Comparison of ENCODE assay signal across 20 cellular contexts in the genomic region with DNA sequence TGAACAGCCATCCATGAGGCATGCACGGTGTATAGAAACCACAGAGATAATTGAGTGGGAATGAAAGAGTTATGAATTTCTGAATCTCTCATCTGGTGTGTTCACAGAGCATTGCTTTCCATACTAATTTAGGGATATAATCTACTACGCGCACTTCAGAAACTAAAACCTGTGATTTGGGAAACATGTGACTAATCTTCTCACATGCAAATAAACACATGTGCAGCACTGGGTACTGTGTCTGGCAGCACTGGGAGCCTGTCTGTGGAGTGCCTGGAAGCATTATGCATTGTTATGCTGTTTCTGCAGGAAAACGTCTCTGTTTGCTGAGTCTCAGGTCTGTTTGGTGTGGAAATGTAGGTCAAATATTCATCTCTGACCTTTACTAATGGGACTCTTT.
"Had no signal": no experiment of that assay in that cellular context is flagged by ENCODE, and none has a peak within 500 bp of the region (broad histone marks: within the 10 kb centered on the region; RNA-seq: fewer than 3 reads in every experiment).

No MANE protein-coding gene starts in this region.

- H3K36me3 ChIP-seq: heart left ventricle, sigmoid colon, tibial nerve, upper lobe of right lung had no signal

- H3K4me1 ChIP-seq: heart left ventricle, sigmoid colon, testis, tibial nerve, upper lobe of right lung had no signal

- H3K4me3 ChIP-seq: coronary artery, heart left ventricle, sigmoid colon, skin epidermis, testis, tibial nerve, upper lobe of right lung had no signal

- H3K27me3 ChIP-seq: sigmoid colon, testis, tibial nerve, upper lobe of right lung had no signal

- DNase-seq: effector CD8-positive, alpha-beta T cell; heart left ventricle; hippocampal formation; kidney glomerular epithelial cell; mesendoderm; naive B cell; posterior cingulate gyrus; sigmoid colon; stimulated activated CD4-positive, alpha-beta T cell treated with anti-CD3 and anti-CD28 coated beads, Interleukin-2, amount 100 ng/mL, for 24 hours; stimulated activated CD4-positive, alpha-beta T cell treated with anti-CD3 and anti-CD28 coated beads, Interleukin-4, amount 100 ng/mL, for 4 hours; stimulated activated naive B cell treated with anti-CD40 and anti-IgM and Interleukin-4, amounts not matched to agents 10 μg/mL and 1 μg/mL and 100 μg/mL, for 72 hours; stimulated activated naive CD8-positive, alpha-beta T cell treated with anti-CD3 and anti-CD28 coated beads, Interleukin-15, amount 100 ng/mL, for 72 hours; testis; upper lobe of right lung had no signal

- H3K9me3 ChIP-seq: heart left ventricle, sigmoid colon, testis, tibial nerve, upper lobe of right lung had no signal

- ATAC-seq: esophagus mucosa; heart left ventricle; stimulated activated naive B cell treated with anti-CD40 and anti-IgM and Interleukin-4, amounts not matched to agents 10 μg/mL and 1 μg/mL and 100 μg/mL, for 72 hours; stimulated activated naive CD8-positive, alpha-beta T cell treated with anti-CD3 and anti-CD28 coated beads, Interleukin-15, amount 100 ng/mL, for 72 hours; upper lobe of right lung had no signal

- FAIRE-seq: endometrium, frontal cortex had no signal

- H3K27ac ChIP-seq: coronary artery, heart left ventricle, sigmoid colon, skin epidermis, testis, tibial nerve, upper lobe of right lung had no signal
